9 cellular contexts compared by ENCODE assay signal in the genomic region with DNA sequence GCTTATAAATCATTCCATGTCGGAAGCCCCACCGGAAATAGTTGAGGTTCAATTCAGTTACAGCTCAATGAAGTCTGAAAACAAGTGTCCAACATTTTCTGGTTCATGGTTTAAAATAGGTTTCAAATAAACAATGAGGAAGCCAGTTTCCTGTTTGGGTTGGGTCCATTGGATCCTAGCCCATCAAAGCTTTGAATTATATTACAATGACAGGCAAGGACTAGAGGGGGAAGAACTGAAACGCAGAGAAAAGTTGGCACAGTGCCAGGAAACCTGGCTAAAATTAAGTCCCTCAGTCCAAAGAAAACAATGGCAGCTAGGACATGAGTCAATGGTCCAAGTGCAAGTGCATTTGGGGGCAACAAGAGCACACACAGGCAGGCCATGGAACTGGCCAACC. TPM values are rescaled to one million over a fixed set of nuclear protein-coding genes. Genes with fewer than 3 reads are reported as not detected.
A peak's percentile ranks its signal among the peaks of the same experiment; 100 is the strongest.
DNase-seq lines count a peak whose midpoint lies in the region; ATAC-seq, FAIRE-seq and TF ChIP-seq lines count a peak whose summit lies in the region.
"Had no signal": no experiment of that assay in that cellular context is flagged by ENCODE, and none has a peak within 500 bp of the region (broad histone marks: within the 10 kb centered on the region; RNA-seq: fewer than 3 reads in every experiment).

No MANE protein-coding gene starts in this region.

- peak overlapping the region; percentile 83 for H2BK20ac ChIP-seq in IMR-90 (ENCODE audit: low read depth, low read length)

- DNase-seq in IMR-90 (peak; percentile 79), heart right ventricle (peak in 1 of 2 donors; percentile 92), small intestine (peak; percentile 26)
- DNase-seq: T1000 had no signal

- no peak overlapping the region for H3K56ac ChIP-seq in IMR-90 (ENCODE audit: extremely low read depth, insufficient read depth, low read length)

- no peak for ATAC-seq in IMR-90 (ENCODE audit: low read depth)
- peak; percentile 85 to 97 (median 95) for ATAC-seq in heart right ventricle
- ATAC-seq in HG03469 (IDR thresholded peaks at IDR 0.05; ENCODE audit: unreplicated experiment) = no peak
- ATAC-seq in HG03280 (IDR thresholded peaks at IDR 0.05; ENCODE audit: unreplicated experiment) = no peak
- ATAC-seq in GM19023 (IDR thresholded peaks at IDR 0.05; ENCODE audit: unreplicated experiment) = no peak

- H2BK120ac ChIP-seq in IMR-90 (ENCODE audit: low read depth, low read length) = peak overlapping the region; percentile 73; the same call in 1 of the 2 replicates

- POLR2A ChIA-PET in IMR-90 (lab: Charles Lee; ENCODE audit: unreplicated experiment) = no interaction called here

- H2AK5ac ChIP-seq in IMR-90 (ENCODE audit: low read depth, low read length) = peak overlapping the region; percentile 94; the same call in 1 of the 2 replicates

- no TSS peak for BruUV-seq in IMR-90 (replicated peaks; lab: Mats Ljungman, UMichigan)

- CTCF ChIA-PET in IMR-90 (lab: Yijun Ruan, JAX) = interaction anchor here (1.0 to 2.5 kb wide), 2 partner anchors 13 to 25 kb away, joined by 4 to 6 read pairs; no protein-coding TSS in a partner anchor

- H3K36me3 ChIP-seq in IMR-90 (ENCODE audit: control insufficient read depth, insufficient read depth, low read length) = no peaks in the 10 kb centered on the region
- H3K36me3 ChIP-seq in heart right ventricle = peaks cover 0 to 7% (median 0%) of the 10 kb centered on the region in 9 donors
- H3K36me3 ChIP-seq in small intestine (ENCODE audit: control insufficient read depth in 2 of 2, insufficient read depth in 2 of 2, low read length in 2 of 2) = no peaks in the 10 kb centered on the region

- H4K20me1 ChIP-seq in IMR-90 (ENCODE audit: insufficient read depth, low read length) = no peaks in the 10 kb centered on the region

- no peaks in the 10 kb centered on the region for H3K27me3 ChIP-seq in IMR-90 (ENCODE audit: control insufficient read depth, insufficient read depth, low read length)
- H3K27me3 ChIP-seq in heart right ventricle = no peaks in the 10 kb centered on the region
- peaks cover 0 to 2% of the 10 kb centered on the region in 2 donors for H3K27me3 ChIP-seq in small intestine (ENCODE audit: control insufficient read depth in 2 of 2, insufficient read depth in 2 of 2, low read length in 2 of 2)

- H3K4me2 ChIP-seq in IMR-90 (ENCODE audit: low read depth, low read length) = no peak overlapping the region

- H3K4me1 ChIP-seq in IMR-90 (ENCODE audit: control insufficient read depth, insufficient read depth, low read length) (peaks cover 13% of the 10 kb centered on the region), heart right ventricle (peaks cover 0 to 64% (median 21%) of the 10 kb centered on the region in 9 donors), small intestine (ENCODE audit: control insufficient read depth in 2 of 2, insufficient read depth in 1 of 2, low read depth in 1 of 2, low read length in 1 of 2) (peaks cover 0 to 10% of the 10 kb centered on the region in 2 donors)

- FAIRE-seq in small intestine (lab: Jason Lieb, UNC) = no peak
- FAIRE-seq: GM12892 had no signal

- no peaks in the 10 kb centered on the region; a peak in 1 of 4 replicates for H3K79me1 ChIP-seq in IMR-90 (ENCODE audit: low read depth in 1 of 2, low read length in 2 of 2)

- H4K91ac ChIP-seq in IMR-90 (ENCODE audit: insufficient read depth, low read depth, low read length) = peak overlapping the region; percentile 37; the same call in 1 of the 2 replicates

- H3K9ac ChIP-seq in IMR-90 (ENCODE audit: low read depth, low read length) = no peak overlapping the region

- no peak for TF ChIP-seq RAD21 in IMR-90 (IDR thresholded peaks at IDR 0.05; ENCODE audit: low read length)

- no peak overlapping the region; the same call in 1 of the 2 replicates for H3K23ac ChIP-seq in IMR-90 (ENCODE audit: low read depth, low read length)

- peaks cover 11% of the 10 kb centered on the region for H3K9me1 ChIP-seq in IMR-90 (ENCODE audit: insufficient read depth, low read length)

- TF ChIP-seq CTCF in IMR-90 (conservative IDR thresholded peaks at IDR 0.05; ENCODE audit: low read depth, low read length) = no peak
- no peak for TF ChIP-seq CTCF in VCaP (conservative IDR thresholded peaks at IDR 0.05)
- TF ChIP-seq CTCF in heart right ventricle (IDR thresholded peaks at IDR 0.05) = no peak

- H2BK5ac ChIP-seq in IMR-90 (ENCODE audit: low read depth, low read length, poor library complexity, severe bottlenecking) = peak overlapping the region; percentile 68

- intact Hi-C loops in IMR-90 (cut with micrococcal nuclease) (no loop called here), heart right ventricle (cut with DNase I) (no loop called here)

- peak overlapping the region; percentile 57; the same call in 1 of the 2 replicates for H4K5ac ChIP-seq in IMR-90 (ENCODE audit: low read depth, low read length)

- dilution Hi-C loops in IMR-90 (cut with HindIII; ENCODE audit: low sequenced_read_pairs, unreplicated experiment) = no loop called here

- H3K27ac ChIP-seq in IMR-90 (ENCODE audit: insufficient read depth, low read length) = no peak overlapping the region
- H3K27ac ChIP-seq in VCaP = peak overlapping the region; percentile 62
- H3K27ac ChIP-seq in heart right ventricle = peak overlapping the region in 7 of 10 donors; percentile 25 to 79 (median 46)
- no peak overlapping the region for H3K27ac ChIP-seq in small intestine (ENCODE audit: low read depth in 1 of 2, low read length in 1 of 2)

- no CpG with 5 or more reads among the region's 3 CpGs for WGBS in IMR-90 (ENCODE audit: extremely low coverage in 2 of 2, insufficient read length in 1 of 2), 2 experiments
- WGBS in heart right ventricle, 2 donors = 24 to 40% methylated on average over 3 of the region's 3 CpGs
- WGBS in small intestine, 3 donors = 25 to 39% (median 37%) methylated on average over 3 of the region's 3 CpGs

- no peak for TF ChIP-seq POLR2A in IMR-90 (IDR thresholded peaks at IDR 0.05; ENCODE audit: low read depth, low read length)

- H2AK9ac ChIP-seq in IMR-90 (replicated peaks; ENCODE audit: low read depth, low read length, poor library complexity) = peak overlapping the region; percentile 43

- peak overlapping the region; percentile 81; the same call in 1 of the 3 replicates for H2BK15ac ChIP-seq in IMR-90 (ENCODE audit: low read depth, low read length)

- H3K4me3 ChIP-seq in IMR-90 (ENCODE audit: insufficient read depth, low read depth, low read length) = no peak overlapping the region
- H3K4me3 ChIP-seq in heart right ventricle = no peak overlapping the region
- H3K4me3 ChIP-seq in small intestine (ENCODE audit: low read depth in 1 of 2, low read length in 2 of 2) = no peak overlapping the region

- H3K4ac ChIP-seq in IMR-90 (ENCODE audit: low read depth, low read length) = peak overlapping the region; percentile 71

- H3K9me3 ChIP-seq in IMR-90 (ENCODE audit: control insufficient read depth, insufficient read depth, low read length) (no peaks in the 10 kb centered on the region), heart right ventricle (no peaks in the 10 kb centered on the region), small intestine (ENCODE audit: control insufficient read depth, low read depth) (no peaks in the 10 kb centered on the region)

- H4K8ac ChIP-seq in IMR-90 (ENCODE audit: low read depth in 2 of 2, low read length in 2 of 2) = peak overlapping the region in 1 of 2 experiments; percentile 60; a peak in 1 of 4 replicates

- in situ Hi-C loops in IMR-90 (cut with MboI; ENCODE audit: low sequenced_read_pairs) = no loop called here

- peak overlapping the region; percentile 36 for H2AFZ ChIP-seq in IMR-90 (replicated peaks; ENCODE audit: low read length, poor library complexity)

- H3K14ac ChIP-seq in IMR-90 (replicated peaks; ENCODE audit: low read depth, low read length) = peak overlapping the region; percentile 93

- peak overlapping the region; percentile 69; the same call in 1 of the 2 replicates for H3K18ac ChIP-seq in IMR-90 (ENCODE audit: low read depth, low read length)

TF ChIP-seq in IMR-90, 13 proteins besides CTCF, POLR2A, EP300 and RAD21:
- no peak for TF ChIP-seq MXI1 (IDR thresholded peaks at IDR 0.05; ENCODE audit: borderline replicate concordance, low read depth, low read length)
- TF ChIP-seq MAZ (IDR thresholded peaks at IDR 0.05; ENCODE audit: borderline replicate concordance, low read depth, low read length) = no peak
- no peak for TF ChIP-seq NFE2L2 (IDR thresholded peaks at IDR 0.05; ENCODE audit: low read depth, low read length)
- no peak for TF ChIP-seq RCOR1 (IDR thresholded peaks at IDR 0.05; ENCODE audit: insufficient replicate concordance, low read length)
- TF ChIP-seq, protein P1, sequence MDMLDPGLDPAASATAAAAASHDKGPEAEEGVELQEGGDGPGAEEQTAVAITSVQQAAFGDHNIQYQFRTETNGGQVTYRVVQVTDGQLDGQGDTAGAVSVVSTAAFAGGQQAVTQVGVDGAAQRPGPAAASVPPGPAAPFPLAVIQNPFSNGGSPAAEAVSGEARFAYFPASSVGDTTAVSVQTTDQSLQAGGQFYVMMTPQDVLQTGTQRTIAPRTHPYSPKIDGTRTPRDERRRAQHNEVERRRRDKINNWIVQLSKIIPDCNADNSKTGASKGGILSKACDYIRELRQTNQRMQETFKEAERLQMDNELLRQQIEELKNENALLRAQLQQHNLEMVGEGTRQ (IDR thresholded peaks at IDR 0.05; ENCODE audit: low read depth, low read length) = no peak
- TF ChIP-seq CHD1 (IDR thresholded peaks at IDR 0.05; ENCODE audit: low read depth, low read length) = no peak
- TF ChIP-seq BHLHE40 (IDR thresholded peaks at IDR 0.05; ENCODE audit: low read depth, low read length) = no peak
- no peak for TF ChIP-seq CEBPB (IDR thresholded peaks at IDR 0.05; ENCODE audit: low read depth, low read length)
- TF ChIP-seq SMC3 (IDR thresholded peaks at IDR 0.05; ENCODE audit: low read depth, low read length) = no peak

RNA-seq across cellular contexts. Expression of a gene that starts 32.0 kb away (rescaled TPM):
- 21.7 and 31.9 TPM in 2 replicates for total RNA-seq in IMR-90 (2012; rRNA removed)
- polyA plus RNA-seq in IMR-90 (2012; rRNA removed) = 18.3 and 20.5 TPM in 2 replicates
- 24.8 and 32.4 TPM in 2 replicates for polyA plus RNA-seq in IMR-90 (2012; cell fraction: cytosol; rRNA removed)
- 45.7 and 80.2 TPM in 2 replicates for polyA plus RNA-seq in IMR-90 (2012; cell fraction: nucleus; rRNA removed; ENCODE audit: low replicate concordance)
- 10 to 100 TPM in 8 of 10 donors, 1 to 10 TPM in 2; 5.7 to 29.7 (median 12.7) TPM for total RNA-seq in heart right ventricle
- polyA plus RNA-seq in heart right ventricle = 10 to 100 TPM in 1 of 2 donors, 1 to 10 TPM in 1; 5.6 to 20.4 TPM
- 1 to 10 TPM in 1 of 3 donors, not detected in 2; 1.3 TPM for polyA plus RNA-seq in small intestine

Comparison
In these comparisons a context has a peak if more than half of its experiments do, and no peak if none do; other contexts are left out.
1. ATAC-seq: peak in heart right ventricle (8 of 8); none in IMR-90 (single experiment), HG03469 (single experiment), HG03280 (single experiment) and GM19023 (single experiment).
2. H3K27ac ChIP-seq: peak in VCaP (single experiment) and heart right ventricle (7 of 10); none in IMR-90 (single experiment) and small intestine (0 of 2).